17 cellular contexts compared by ENCODE assay signal in genomic region chr7:70673833-70674232, GRCh38.
"Had no signal": no experiment of that assay in that cellular context is flagged by ENCODE, and none has a peak within 500 bp of the region (broad histone marks: within the 10 kb centered on the region; RNA-seq: fewer than 3 reads in every experiment).

No MANE protein-coding gene starts in this region.

- H3K27ac ChIP-seq: SK-N-MC had no signal

- DNase-seq: activated CD4-positive, alpha-beta T cell treated with anti-CD3 and anti-CD28 coated beads for 48 hours; activated CD4-positive, alpha-beta T cell treated with anti-CD3 and anti-CD28 coated beads, Interleukin-2, amount 50 U/mL, for 4 hours; activated CD8-positive, alpha-beta memory T cell treated with anti-CD3 and anti-CD28 coated beads, Interleukin-2, amount 50 U/mL, for 48 hours; activated CD8-positive, alpha-beta T cell treated with anti-CD3 and anti-CD28 coated beads, Interleukin-2, amount 10 ng/mL, durations not matched to agents 7 days and 5 days; activated gamma-delta T cell; activated naive CD4-positive, alpha-beta T cell treated with anti-CD3 and anti-CD28 coated beads for 36 hours; activated T-cell treated with anti-CD3 and anti-CD28 coated beads, Interleukin-2, amount 50 U/mL, for 24 hours; amygdala; MG63; MV-4-11; NCI-H1930; NCI-H2107; NCI-H510A treated with DMSO at 0.1 percent for 48 hours; SIG-M5; SW 1271 had no signal

- ATAC-seq: activated CD4-positive, CD25-positive, alpha-beta regulatory T cell treated with anti-CD3 and anti-CD28 coated beads, Interleukin-2, amount 50 U/mL, for 24 hours; activated CD8-positive, alpha-beta T cell treated with anti-CD3 and anti-CD28 coated beads, Interleukin-2, amount 10 ng/mL, durations not matched to agents 7 days and 5 days had no signal

- H3K36me3 ChIP-seq: MG63 had no signal

- H3K4me3 ChIP-seq: MG63, SK-N-MC had no signal

- H3K27me3 ChIP-seq: MG63 had no signal

- H3K9me3 ChIP-seq: MG63 had no signal
